32 cellular contexts compared by ENCODE assay signal in the genomic region with DNA sequence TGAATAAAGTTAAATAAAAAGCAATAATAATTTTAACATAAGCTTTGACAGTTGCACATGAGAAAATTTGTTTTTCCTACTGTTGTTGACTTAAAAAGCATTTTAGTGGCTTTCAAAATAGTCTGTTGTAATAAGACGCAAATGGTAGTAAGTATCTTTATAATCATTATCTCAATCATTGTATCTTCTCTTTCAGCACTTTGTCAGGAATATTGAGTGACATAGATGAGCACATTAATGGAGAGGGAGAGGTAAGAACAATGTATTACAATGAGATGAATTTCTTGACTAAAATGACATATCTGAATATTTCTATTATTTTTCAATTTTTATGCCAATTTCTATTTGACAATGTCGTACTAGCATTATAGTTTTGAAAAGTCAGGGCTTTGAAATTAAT.
"Had no signal": no experiment of that assay in that cellular context is flagged by ENCODE, and none has a peak within 500 bp of the region (broad histone marks: within the 10 kb centered on the region; RNA-seq: fewer than 3 reads in every experiment).

No MANE protein-coding gene starts in this region.

- H3K27ac ChIP-seq: adrenal gland, ascending aorta, body of pancreas, brain microvascular endothelial cell, breast epithelium, cardiac muscle cell had no signal

- H3K9me3 ChIP-seq: adrenal gland, ascending aorta, body of pancreas, breast epithelium had no signal

- DNase-seq: activated effector memory CD4-positive, alpha-beta T cell treated with anti-CD3 and anti-CD28 coated beads, Interleukin-2, amount 50 U/mL, for 16 hours; activated effector memory CD4-positive, alpha-beta T cell treated with Interleukin-2 at 50 U/mL for 16 hours; activated gamma-delta T cell; activated gamma-delta T cell treated with Interleukin-2 at 50 U/mL for 16 hours; activated naive CD4-positive, alpha-beta T cell; activated naive CD4-positive, alpha-beta T cell treated with anti-CD3 and anti-CD28 coated beads for 36 hours; activated naive CD4-positive, alpha-beta T cell treated with anti-CD3 and anti-CD28 coated beads, Interleukin-2, amount 10 ng/mL, durations not matched to agents 7 days and 5 days; activated naive CD4-positive, alpha-beta T cell treated with anti-CD3 and anti-CD28 coated beads, Interleukin-2, amount 50 U/mL, for 16 hours; activated naive CD4-positive, alpha-beta T cell treated with Interleukin-2 at 50 U/mL for 16 hours; activated naive CD8-positive, alpha-beta T cell treated with anti-CD3 and anti-CD28 coated beads for 36 hours; activated naive CD8-positive, alpha-beta T cell treated with anti-CD3 and anti-CD28 coated beads, Interleukin-2, amount 10 ng/mL, durations not matched to agents 7 days and 5 days; activated naive CD8-positive, alpha-beta T cell treated with anti-CD3 and anti-CD28 coated beads, Interleukin-2, amount 50 U/mL, for 24 hours; activated T-cell treated with anti-CD3 and anti-CD28 coated beads for 4 hours; activated T-cell treated with anti-CD3 and anti-CD28 coated beads, Interleukin-2, amount 50 U/mL, for 1 hour; activated T-cell treated with anti-CD3 and anti-CD28 coated beads, Interleukin-2, amount 50 U/mL, for 24 hours; activated T-cell treated with anti-CD3 and anti-CD28 coated beads, Interleukin-2, amount 50 U/mL, for 4 hours; activated T-cell treated with anti-CD3 and anti-CD28 coated beads, Interleukin-2, amount 50 U/mL, for 48 hours; activated T-cell treated with anti-CD3 and anti-CD28 coated beads, Interleukin-2, amount 50 U/mL, for 72 hours; adrenal gland; amniotic stem cell; amygdala; aorta; body of pancreas; brain microvascular endothelial cell; caudate nucleus; central memory CD4-positive, alpha-beta T cell; cerebellar nuclear complex had no signal

- H3K27me3 ChIP-seq: adrenal gland, ascending aorta, body of pancreas, brain microvascular endothelial cell, breast epithelium, cardiac muscle cell had no signal

- H3K36me3 ChIP-seq: adrenal gland, ascending aorta, brain microvascular endothelial cell, breast epithelium, cardiac muscle cell had no signal

- FAIRE-seq: astrocyte, bronchial epithelial cell had no signal

- H3K4me3 ChIP-seq: adrenal gland, ascending aorta, body of pancreas, breast epithelium, cardiac muscle cell had no signal
